Comparison of ENCODE assay signal across 17 cellular contexts in genomic region chr2:216316743-216317142, GRCh38. TPM values are rescaled to one million over a fixed set of nuclear protein-coding genes. Genes with fewer than 3 reads are reported as not detected.
DNase-seq lines count a peak whose midpoint lies in the region; ATAC-seq, FAIRE-seq and TF ChIP-seq lines count a peak whose summit lies in the region.
"Had no signal": no experiment of that assay in that cellular context is flagged by ENCODE, and none has a peak within 500 bp of the region (broad histone marks: within the 10 kb centered on the region; RNA-seq: fewer than 3 reads in every experiment).

No MANE protein-coding gene starts in this region.

- H3K27ac ChIP-seq in A549 = peak overlapping the region; percentile 87 to 90
- H3K27ac ChIP-seq: upper lobe of right lung had no signal

- ATAC-seq in A549 (peak; percentile 93 to 94), HG03139 (IDR thresholded peaks at IDR 0.05; ENCODE audit: unreplicated experiment) (no peak), GM18907 (IDR thresholded peaks at IDR 0.05; ENCODE audit: unreplicated experiment) (no peak)
- ATAC-seq: activated T-cell treated with anti-CD3 and anti-CD28 coated beads, Interleukin-2, amount 50 U/mL, for 72 hours; GM12878; upper lobe of right lung had no signal

- no peaks in the 10 kb centered on the region for H3K9me3 ChIP-seq in A549
- H3K9me3 ChIP-seq: upper lobe of right lung had no signal

- H3K4me2 ChIP-seq in A549 = peak overlapping the region; percentile 87

- no peak for TF ChIP-seq POLR2A in A549 (IDR thresholded peaks at IDR 0.05; ENCODE audit: low read length)

- 6% methylated on average over 2 of the region's 2 CpGs for WGBS in A549 (ENCODE audit: missing lambda C conversion rate)

- peak; percentile 83 to 85 for DNase-seq in A549 (ENCODE audit: low read depth in 1 of 2, low spot score in 1 of 2)
- peak; percentile 68 for DNase-seq in HS-5 (ENCODE audit: low read depth)
- peak; percentile 76 for DNase-seq in astrocyte of the hippocampus (ENCODE audit: low read depth, low spot score)
- DNase-seq in hepatic stellate cell (ENCODE audit: low spot score) = peak; percentile 65
- DNase-seq in RPMI8226 = no peak
- DNase-seq in NCI-H2171 treated with DMSO at 0.1 percent for 48 hours (lab: John Stamatoyannopoulos, UW) = no peak
- DNase-seq: activated CD4-positive, alpha-beta T cell treated with anti-CD3 and anti-CD28 coated beads for 4 hours; activated T-cell treated with anti-CD3 and anti-CD28 coated beads, Interleukin-2, amount 50 U/mL, for 72 hours; aorta; effector memory CD4-positive, alpha-beta T cell; NCI-H2107; NK-92 treated with Interleukin-12 subunit alpha and Interleukin-12 subunit beta, amount 100 ng/mL, for 24 hours; stimulated activated CD4-positive, alpha-beta T cell treated with anti-CD3 and anti-CD28 coated beads, Interleukin-1b, Interleukin-23, amount 100 ng/mL, for 48 hours; upper lobe of right lung had no signal

- H3K4me1 ChIP-seq in A549 = peaks cover 66% of the 10 kb centered on the region
- H3K4me1 ChIP-seq: upper lobe of right lung had no signal

- CTCF ChIA-PET in A549 (lab: Yijun Ruan, JAX) = interaction anchor here (0.6 to 1.9 kb wide), 3 partner anchors 11 to 88 kb away, joined by 3 to 6 read pairs (median 3); no protein-coding TSS in a partner anchor

- POLR2A ChIA-PET in A549 (lab: Yijun Ruan, JAX) = no interaction called here

- peak; percentile 58 to 80; a peak in 2 of 5 replicates for TF ChIP-seq EP300 in A549 (IDR thresholded peaks at IDR 0.05)

- H3K4me3 ChIP-seq in A549 = no peak overlapping the region
- H3K4me3 ChIP-seq: GM12878, upper lobe of right lung had no signal

- FAIRE-seq in A549 (lab: Jason Lieb, UNC) = peak; percentile 49
- FAIRE-seq: GM12878 had no signal

- no peak for TF ChIP-seq RAD21 in A549 (conservative IDR thresholded peaks at IDR 0.05 in 1 of 2, IDR thresholded peaks at IDR 0.05 in 1 of 2)

- no peak for TF ChIP-seq CTCF in A549 (IDR thresholded peaks at IDR 0.05)

TF ChIP-seq in A549, 52 proteins besides CTCF, POLR2A, EP300 and RAD21:
- TF ChIP-seq REST (IDR thresholded peaks at IDR 0.05) (no peak), KDM5A (IDR thresholded peaks at IDR 0.05) (no peak), JUNB (IDR thresholded peaks at IDR 0.05) (peak; percentile 50; the same call in 1 of the 2 replicates), JUN (IDR thresholded peaks at IDR 0.05) (peak in 1 of 2 experiments; percentile 44; a peak in 1 of 5 replicates), MAX (IDR thresholded peaks at IDR 0.05) (peak; percentile 46), HMGXB4 (CRISPR knock-in tag; IDR thresholded peaks at IDR 0.05; ENCODE audit: borderline replicate concordance) (no peak), ZSCAN20 (CRISPR knock-in tag; IDR thresholded peaks at IDR 0.05) (no peak), HDAC2 (IDR thresholded peaks at IDR 0.05) (no peak), MYC (IDR thresholded peaks at IDR 0.05; ENCODE audit: borderline replicate concordance, low read length) (no peak), CHD4 (IDR thresholded peaks at IDR 0.05; ENCODE audit: borderline replicate concordance) (no peak), MAZ (IDR thresholded peaks at IDR 0.05; ENCODE audit: borderline replicate concordance, low read depth, low read length) (no peak), RCOR1 (IDR thresholded peaks at IDR 0.05; ENCODE audit: low read depth, low read length) (no peak), FOSL2 (IDR thresholded peaks at IDR 0.05) (peak; percentile 79), FOSL2 (CRISPR knock-in tag; IDR thresholded peaks at IDR 0.05) (peak; percentile 78)

RNA-seq across cellular contexts. Expression of gene MARCHF4, which starts 55.5 kb away (rescaled TPM):
- 1.7 TPM in 2 replicates for polyA plus RNA-seq in A549 (2011; rRNA removed)
- polyA plus RNA-seq in A549 (2012; cell fraction: cytosol; rRNA removed) = 4.0 and 5.2 TPM in 2 replicates
- polyA plus RNA-seq in A549 (2012; cell fraction: nucleus; rRNA removed) = 5.4 and 5.9 TPM in 2 replicates
- polyA plus RNA-seq in A549 (2017; fragmentation: RNase III; extraction: RNeasy Plus Mini Kit Qiagen cat#74134 plus additional on column Dnase treatment) = 6.3 to 10.1 TPM (median 9.1 TPM) in 3 replicates
- 1.9 and 2.8 TPM in 2 replicates for polyA minus RNA-seq in A549 (2011; rRNA and poly(A)+ RNA removed)
- polyA plus RNA-seq: aorta, GM12878 had no signal

Comparison
In these comparisons a context has a peak if more than half of its experiments do, and no peak if none do; other contexts are left out.
1. ATAC-seq: peak in A549 (2 of 2); none in HG03139 (single experiment) and GM18907 (single experiment).
2. DNase-seq: peak in A549 (2 of 2), HS-5 (single experiment), astrocyte of the hippocampus (single experiment) and hepatic stellate cell (single experiment); none in RPMI8226 (single experiment) and NCI-H2171 treated with DMSO at 0.1 percent for 48 hours (single experiment).